ENCODE assay signal across 19 cellular contexts in genomic region chr1:19045898-19046889, GRCh38.
DNase-seq lines count a peak whose midpoint lies in the region; ATAC-seq and TF ChIP-seq lines count a peak whose summit lies in the region.
"Had no signal": no experiment of that assay in that cellular context is flagged by ENCODE, and none has a peak within 500 bp of the region (broad histone marks: within the 10 kb centered on the region; RNA-seq: fewer than 3 reads in every experiment).

No MANE protein-coding gene starts in this region.

- H3K27ac Mint-ChIP-seq in activated naive CD4-positive, alpha-beta T cell treated with anti-CD3 and anti-CD28 coated beads, Interleukin-2, amount 50 U/mL, for 24 hours: peak overlapping the region; percentile 27
- no peak overlapping the region for H3K27ac Mint-ChIP-seq in activated naive CD4-positive, alpha-beta T cell treated with anti-CD3 and anti-CD28 coated beads, Interleukin-2, amount 10 ng/mL, durations not matched to agents 7 days and 5 days
- peak overlapping the region; percentile 82 for H3K27ac Mint-ChIP-seq in chondrocyte (ENCODE audit: unreplicated experiment)
- H3K27ac Mint-ChIP-seq: naive thymus-derived CD8-positive, alpha-beta T cell; T-helper 17 cell; type B pancreatic cell had no signal

- in situ Hi-C loops in ACHN (cut with HindIII; ENCODE audit: low pct_ligation_motif_present, low pct_unique_long_range_greater_than_20kb, low sequenced_read_pairs): no loop called here

- H3K4me3 Mint-ChIP-seq in activated naive CD4-positive, alpha-beta T cell treated with anti-CD3 and anti-CD28 coated beads, Interleukin-2, amount 50 U/mL, for 24 hours: no peak overlapping the region
- H3K4me3 Mint-ChIP-seq in activated naive CD4-positive, alpha-beta T cell treated with anti-CD3 and anti-CD28 coated beads, Interleukin-2, amount 10 ng/mL, durations not matched to agents 7 days and 5 days: no peak overlapping the region
- H3K4me3 Mint-ChIP-seq in chondrocyte (ENCODE audit: unreplicated experiment): no peak overlapping the region
- H3K4me3 Mint-ChIP-seq: T-helper 17 cell, type B pancreatic cell had no signal

- H3K27ac ChIP-seq in spleen: no peak overlapping the region
- H3K27ac ChIP-seq: breast epithelium, psoas muscle had no signal

- peaks cover 0 to 21% (median 0%) of the 10 kb centered on the region in 7 donors for H3K27me3 ChIP-seq in spleen (replicated peaks in 1 of 7)
- H3K27me3 ChIP-seq: breast epithelium had no signal

- CTCF ChIA-PET in activated naive CD4-positive, alpha-beta T cell treated with anti-CD3 and anti-CD28 coated beads, Interleukin-2, amount 10 ng/mL, durations not matched to agents 7 days and 5 days (lab: Charles Lee): interaction anchor here (1.2 to 1.7 kb wide), 2 partner anchors 132 to 138 kb away, joined by 3 to 4 read pairs; no protein-coding TSS in a partner anchor

- peak; percentile 79 for ATAC-seq in mucosa of descending colon
- ATAC-seq: A549; naive thymus-derived CD8-positive, alpha-beta T cell; T-helper 17 cell had no signal

- no peaks in the 10 kb centered on the region for H3K36me3 ChIP-seq in mucosa of descending colon (ENCODE audit: low read depth)
- H3K36me3 ChIP-seq in spleen: no peaks in the 10 kb centered on the region
- H3K36me3 ChIP-seq: breast epithelium had no signal

- H3K27me3 Mint-ChIP-seq in activated naive CD4-positive, alpha-beta T cell treated with anti-CD3 and anti-CD28 coated beads, Interleukin-2, amount 50 U/mL, for 24 hours: no peaks in the 10 kb centered on the region
- peaks cover 57% of the 10 kb centered on the region for H3K27me3 Mint-ChIP-seq in activated naive CD4-positive, alpha-beta T cell treated with anti-CD3 and anti-CD28 coated beads, Interleukin-2, amount 10 ng/mL, durations not matched to agents 7 days and 5 days
- H3K27me3 Mint-ChIP-seq in chondrocyte (ENCODE audit: low read depth): peaks cover under 1% of the 10 kb centered on the region

- H3K9me3 Mint-ChIP-seq in activated naive CD4-positive, alpha-beta T cell treated with anti-CD3 and anti-CD28 coated beads, Interleukin-2, amount 50 U/mL, for 24 hours: no peaks in the 10 kb centered on the region
- no peaks in the 10 kb centered on the region for H3K9me3 Mint-ChIP-seq in activated naive CD4-positive, alpha-beta T cell treated with anti-CD3 and anti-CD28 coated beads, Interleukin-2, amount 10 ng/mL, durations not matched to agents 7 days and 5 days
- no peaks in the 10 kb centered on the region for H3K9me3 Mint-ChIP-seq in chondrocyte (ENCODE audit: low read depth)
- H3K9me3 Mint-ChIP-seq: naive thymus-derived CD8-positive, alpha-beta T cell; type B pancreatic cell had no signal

- DNase-seq in activated naive CD4-positive, alpha-beta T cell treated with anti-CD3 and anti-CD28 coated beads, Interleukin-2, amount 10 ng/mL, durations not matched to agents 7 days and 5 days: no peak
- DNase-seq in chondrocyte (ENCODE audit: low spot score) (peak; percentile 37), mucosa of descending colon (peak in 1 of 3 donors; percentile 48), spleen (peak; percentile 47), NCI-H774 (lab: John Stamatoyannopoulos, UW) (no peak), iPS-NIHi11 (ENCODE audit: low spot score) (no peak), ACHN (no peak)
- DNase-seq: activated CD4-positive, alpha-beta T cell treated with anti-CD3 and anti-CD28 coated beads for 4 hours; COR-L47; DND-41; naive thymus-derived CD8-positive, alpha-beta T cell; NCI-H2107; stimulated activated CD4-positive, alpha-beta T cell treated with anti-CD3 and anti-CD28 coated beads, Interleukin-4, amount 100 ng/mL, for 4 hours; T-helper 17 cell had no signal

- H3K36me3 Mint-ChIP-seq in activated naive CD4-positive, alpha-beta T cell treated with anti-CD3 and anti-CD28 coated beads, Interleukin-2, amount 50 U/mL, for 24 hours: no peaks in the 10 kb centered on the region
- no peaks in the 10 kb centered on the region for H3K36me3 Mint-ChIP-seq in activated naive CD4-positive, alpha-beta T cell treated with anti-CD3 and anti-CD28 coated beads, Interleukin-2, amount 10 ng/mL, durations not matched to agents 7 days and 5 days
- H3K36me3 Mint-ChIP-seq in chondrocyte (ENCODE audit: low read depth): no peaks in the 10 kb centered on the region
- H3K36me3 Mint-ChIP-seq: naive thymus-derived CD8-positive, alpha-beta T cell; type B pancreatic cell had no signal

- 65 to 83% (median 71%) methylated on average over 18 of the region's 18 CpGs for WGBS in spleen, 5 donors

- no peak for TF ChIP-seq POLR2A in spleen (IDR thresholded peaks at IDR 0.05)

- peaks cover 9% of the 10 kb centered on the region for H3K4me1 Mint-ChIP-seq in activated naive CD4-positive, alpha-beta T cell treated with anti-CD3 and anti-CD28 coated beads, Interleukin-2, amount 50 U/mL, for 24 hours
- H3K4me1 Mint-ChIP-seq in activated naive CD4-positive, alpha-beta T cell treated with anti-CD3 and anti-CD28 coated beads, Interleukin-2, amount 10 ng/mL, durations not matched to agents 7 days and 5 days: peaks cover 3% of the 10 kb centered on the region
- H3K4me1 Mint-ChIP-seq in chondrocyte (ENCODE audit: low read depth): peaks cover 17% of the 10 kb centered on the region

- intact Hi-C loops in mucosa of descending colon (cut with DNase I, micrococcal nuclease) (no loop called here), spleen (cut with DNase I; ENCODE audit: low total_unique reads) (no loop called here)

- no peak overlapping the region for H3K4me3 ChIP-seq in mucosa of descending colon
- no peak overlapping the region for H3K4me3 ChIP-seq in spleen
- H3K4me3 ChIP-seq: A549, breast epithelium, psoas muscle had no signal

- TF ChIP-seq CTCF in chondrocyte (IDR thresholded peaks at IDR 0.05) (no peak), mucosa of descending colon (IDR thresholded peaks at IDR 0.05) (no peak), spleen (IDR thresholded peaks at IDR 0.05 in 8 of 11, conservative IDR thresholded peaks at IDR 0.05 in 3 of 11) (no peak)

- H3K9me3 ChIP-seq in mucosa of descending colon (no peaks in the 10 kb centered on the region), spleen (no peaks in the 10 kb centered on the region)
- H3K9me3 ChIP-seq: A549, breast epithelium, psoas muscle had no signal

- H3K4me1 ChIP-seq in mucosa of descending colon (ENCODE audit: low read depth) (no peaks in the 10 kb centered on the region), spleen (peaks cover 0 to 28% (median 12%) of the 10 kb centered on the region in 6 donors)
- H3K4me1 ChIP-seq: breast epithelium, psoas muscle had no signal

Comparison
In these comparisons a context has a peak if more than half of its experiments do, and no peak if none do; other contexts are left out.
1. DNase-seq: peak in chondrocyte (single experiment) and spleen (single experiment); none in activated naive CD4-positive, alpha-beta T cell treated with anti-CD3 and anti-CD28 coated beads, Interleukin-2, amount 10 ng/mL, durations not matched to agents 7 days and 5 days (single experiment), NCI-H774 (single experiment), iPS-NIHi11 (single experiment) and ACHN (single experiment).